14 cellular contexts compared by ENCODE assay signal in the genomic region with DNA sequence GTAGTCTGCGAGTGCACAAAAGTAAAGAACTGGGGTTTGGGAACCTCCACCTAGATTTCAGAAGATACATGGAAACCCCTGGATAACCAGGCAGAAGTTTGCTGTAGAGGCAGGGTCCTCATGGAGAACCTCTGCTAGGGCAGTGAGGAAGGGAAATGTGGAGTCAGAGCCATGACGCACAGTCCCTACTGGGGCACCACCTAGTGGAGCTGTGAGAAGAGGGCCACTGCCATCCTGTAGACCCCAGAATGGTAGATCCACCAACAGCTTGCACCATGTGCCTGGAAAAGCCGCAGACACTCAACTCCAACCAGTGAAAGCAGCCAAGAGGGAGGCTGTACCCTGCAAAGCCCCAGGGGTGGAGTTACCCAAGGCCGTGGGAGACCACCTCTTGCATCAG.
A peak's percentile ranks its signal among the peaks of the same experiment; 100 is the strongest.
DNase-seq lines count a peak whose midpoint lies in the region; ATAC-seq and TF ChIP-seq lines count a peak whose summit lies in the region.
"Had no signal": no experiment of that assay in that cellular context is flagged by ENCODE, and none has a peak within 500 bp of the region (broad histone marks: within the 10 kb centered on the region; RNA-seq: fewer than 3 reads in every experiment).

No MANE protein-coding gene starts in this region.

- no peak overlapping the region for H2AK5ac ChIP-seq in H9 (ENCODE audit: insufficient read length, low read length)

- H3K4me1 ChIP-seq in H9 (ENCODE audit: insufficient read depth, low read length) (no peaks in the 10 kb centered on the region), Loucy (ENCODE audit: insufficient read depth, low read length, poor library complexity, severe bottlenecking) (no peaks in the 10 kb centered on the region), endodermal cell (ENCODE audit: control insufficient read depth, insufficient read depth, low read length) (no peaks in the 10 kb centered on the region)
- H3K4me1 ChIP-seq: Caco-2, HAP-1 had no signal

- no peak overlapping the region for H2BK15ac ChIP-seq in H9 (ENCODE audit: low read depth, low read length)

- DNase-seq in GM12864 (ENCODE audit: low read depth), result no peak
- no peak for DNase-seq in H9
- DNase-seq in endodermal cell, result no peak
- DNase-seq in NCI-H446 treated with DMSO at 0.1 percent for 48 hours (lab: John Stamatoyannopoulos, UW), result no peak
- DNase-seq in activated CD8-positive, alpha-beta T cell treated with anti-CD3 and anti-CD28 coated beads for 36 hours, result no peak
- DNase-seq in omental fat pad (ENCODE audit: low spot score), result no peak
- DNase-seq: Caco-2; CD8-positive, alpha-beta memory T cell; GOT3; KG1 had no signal

- POLR2A ChIA-PET in activated CD8-positive, alpha-beta T cell treated with anti-CD3 and anti-CD28 coated beads for 36 hours (lab: Charles Lee), result no interaction called here

- no peak overlapping the region for H4K5ac ChIP-seq in H9 (ENCODE audit: insufficient read length, low read depth, low read length)

- H3K27ac Mint-ChIP-seq in H9, result no peak overlapping the region
- H3K27ac Mint-ChIP-seq in endodermal cell, result no peak overlapping the region
- no peak overlapping the region for H3K27ac Mint-ChIP-seq in activated CD8-positive, alpha-beta T cell treated with anti-CD3 and anti-CD28 coated beads for 36 hours
- H3K27ac Mint-ChIP-seq: B cell; CD8-positive, alpha-beta memory T cell had no signal

- H3K79me1 ChIP-seq in H9 (ENCODE audit: insufficient read depth, low read depth, low read length, poor library complexity, severe bottlenecking), result no peaks in the 10 kb centered on the region

- no peak overlapping the region for H2BK12ac ChIP-seq in H9 (ENCODE audit: insufficient read length, low read depth, low read length)

- no peaks in the 10 kb centered on the region for H3K9me2 ChIP-seq in Loucy (replicated peaks; ENCODE audit: low read depth, low read length)

- H3K36me3 Mint-ChIP-seq in H9 (ENCODE audit: insufficient read depth in 1 of 3, low read depth in 3 of 3), result peaks cover 30 to 45% (median 35%) of the 10 kb centered on the region in 3 experiments
- H3K36me3 Mint-ChIP-seq in endodermal cell (ENCODE audit: low read depth), result peaks cover 19% of the 10 kb centered on the region
- H3K36me3 Mint-ChIP-seq in activated CD8-positive, alpha-beta T cell treated with anti-CD3 and anti-CD28 coated beads for 36 hours (ENCODE audit: low read depth), result no peaks in the 10 kb centered on the region
- H3K36me3 Mint-ChIP-seq: CD8-positive, alpha-beta memory T cell had no signal

- H3K9ac ChIP-seq in H9 (ENCODE audit: extremely low read depth, insufficient read length, low read length) (no peak overlapping the region), Loucy (ENCODE audit: low read depth, low read length, poor library complexity, severe bottlenecking) (no peak overlapping the region), endodermal cell (ENCODE audit: extremely low read depth, low read length, poor library complexity, severe bottlenecking) (no peak overlapping the region)
- H3K9ac ChIP-seq: BLaER1 treated with 17β-estradiol and CSF1 and Interleukin-3, amounts not matched to agents 10 nM and 100 nM had no signal

- H2BK5ac ChIP-seq in H9 (ENCODE audit: insufficient read length, low read length), result no peak overlapping the region

- TF ChIP-seq CTCF in GM12864 (IDR thresholded peaks at IDR 0.05; ENCODE audit: low read depth, low read length, missing control alignments) (peak; percentile 18), H9 (conservative IDR thresholded peaks at IDR 0.05) (peak; percentile 27; the same call in 1 of the 3 replicates), Loucy (conservative IDR thresholded peaks at IDR 0.05; ENCODE audit: low read length) (peak; percentile 34), endodermal cell (conservative IDR thresholded peaks at IDR 0.05) (peak; percentile 50), omental fat pad (IDR thresholded peaks at IDR 0.05) (no peak)
- no peak for TF ChIP-seq CTCF in activated CD8-positive, alpha-beta T cell treated with anti-CD3 and anti-CD28 coated beads for 36 hours (IDR thresholded peaks at IDR 0.05)

- no peaks in the 10 kb centered on the region for H3K27me3 Mint-ChIP-seq in H9 (ENCODE audit: low read depth)
- no peaks in the 10 kb centered on the region for H3K27me3 Mint-ChIP-seq in endodermal cell (ENCODE audit: insufficient read depth)
- H3K27me3 Mint-ChIP-seq in activated CD8-positive, alpha-beta T cell treated with anti-CD3 and anti-CD28 coated beads for 36 hours, result peaks cover 3% of the 10 kb centered on the region
- H3K27me3 Mint-ChIP-seq: B cell; CD8-positive, alpha-beta memory T cell had no signal

- H3K79me2 ChIP-seq in H9 (ENCODE audit: insufficient read depth, low read length), result no peaks in the 10 kb centered on the region
- H3K79me2 ChIP-seq in Loucy (ENCODE audit: insufficient read depth, low read length), result no peaks in the 10 kb centered on the region

- ATAC-seq in activated CD8-positive, alpha-beta T cell treated with anti-CD3 and anti-CD28 coated beads for 36 hours, result no peak
- ATAC-seq in omental fat pad (ENCODE audit: low FRiP score), result no peak

- H3K23ac ChIP-seq in H9 (ENCODE audit: insufficient read length, low read depth, low read length), result no peak overlapping the region

- H3K9me3 Mint-ChIP-seq in H9, result peaks cover 42 to 43% of the 10 kb centered on the region in 2 experiments
- H3K9me3 Mint-ChIP-seq in endodermal cell, result peaks cover 47% of the 10 kb centered on the region
- peaks cover 16% of the 10 kb centered on the region for H3K9me3 Mint-ChIP-seq in activated CD8-positive, alpha-beta T cell treated with anti-CD3 and anti-CD28 coated beads for 36 hours

- H3F3A ChIP-seq in Loucy (ENCODE audit: low read depth), result no peaks in the 10 kb centered on the region

- H2BK120ac ChIP-seq in H9 (ENCODE audit: low read depth, low read length, poor library complexity, severe bottlenecking), result no peak overlapping the region

- H3K4me1 Mint-ChIP-seq in H9, result no peaks in the 10 kb centered on the region; a peak in 1 of 4 replicates
- no peaks in the 10 kb centered on the region for H3K4me1 Mint-ChIP-seq in endodermal cell
- H3K4me1 Mint-ChIP-seq in activated CD8-positive, alpha-beta T cell treated with anti-CD3 and anti-CD28 coated beads for 36 hours (ENCODE audit: low read depth), result no peaks in the 10 kb centered on the region
- H3K4me1 Mint-ChIP-seq: B cell; CD8-positive, alpha-beta memory T cell had no signal

- H4K20me1 ChIP-seq in H9 (ENCODE audit: control insufficient read depth, insufficient read depth, insufficient read length), result no peaks in the 10 kb centered on the region
- H4K20me1 ChIP-seq in Loucy (ENCODE audit: insufficient read depth, low read length, poor library complexity, severe bottlenecking), result no peaks in the 10 kb centered on the region
- H4K20me1 ChIP-seq: BLaER1 treated with 17β-estradiol and CSF1 and Interleukin-3, amounts not matched to agents 10 nM and 100 nM had no signal

- peaks cover 6% of the 10 kb centered on the region for H3K9me3 ChIP-seq in H9 (ENCODE audit: control insufficient read depth, low read depth, low read length)
- peaks cover 16% of the 10 kb centered on the region; the same call in 1 of the 2 replicates for H3K9me3 ChIP-seq in Loucy (ENCODE audit: insufficient read depth, low read depth, low read length)
- H3K9me3 ChIP-seq in endodermal cell (ENCODE audit: control insufficient read depth, low read length), result peaks cover 38% of the 10 kb centered on the region
- H3K9me3 ChIP-seq: HAP-1 had no signal

- H3K36me3 ChIP-seq in Loucy (ENCODE audit: insufficient read depth, low read length) (no peaks in the 10 kb centered on the region), endodermal cell (ENCODE audit: control insufficient read depth, insufficient read depth, low read length) (no peaks in the 10 kb centered on the region)
- H3K36me3 ChIP-seq: BLaER1 treated with 17β-estradiol and CSF1 and Interleukin-3, amounts not matched to agents 10 nM and 100 nM; HAP-1 had no signal

- CTCF ChIA-PET in activated CD8-positive, alpha-beta T cell treated with anti-CD3 and anti-CD28 coated beads for 36 hours (lab: Charles Lee), result no interaction called here

- H2AFZ ChIP-seq in H9 (ENCODE audit: low read length) (no peak overlapping the region), Loucy (ENCODE audit: low read length) (no peak overlapping the region)

- H2BK20ac ChIP-seq in H9 (ENCODE audit: low read depth, low read length, poor library complexity, severe bottlenecking), result no peak overlapping the region

- intact Hi-C loops in activated CD8-positive, alpha-beta T cell treated with anti-CD3 and anti-CD28 coated beads for 36 hours (cut with micrococcal nuclease), result no loop called here

- H3K27me3 ChIP-seq in H9 (ENCODE audit: insufficient read depth, low read length), result no peaks in the 10 kb centered on the region
- no peaks in the 10 kb centered on the region for H3K27me3 ChIP-seq in Loucy (ENCODE audit: insufficient read depth, low read length, poor library complexity, severe bottlenecking)
- H3K27me3 ChIP-seq in endodermal cell (ENCODE audit: control insufficient read depth, insufficient read depth, low read length, poor library complexity, severe bottlenecking), result no peaks in the 10 kb centered on the region
- H3K27me3 ChIP-seq: BLaER1 treated with 17β-estradiol and CSF1 and Interleukin-3, amounts not matched to agents 10 nM and 100 nM had no signal

- no peak overlapping the region for H3K4me3 ChIP-seq in GM12864 (ENCODE audit: low read depth, low read length)
- H3K4me3 ChIP-seq in Loucy (ENCODE audit: low read length, poor library complexity, severe bottlenecking), result no peak overlapping the region
- H3K4me3 ChIP-seq in endodermal cell (ENCODE audit: low read length), result no peak overlapping the region
- H3K4me3 ChIP-seq: BLaER1 treated with 17β-estradiol and CSF1 and Interleukin-3, amounts not matched to agents 10 nM and 100 nM; HAP-1 had no signal

- no peaks in the 10 kb centered on the region for H3K23me2 ChIP-seq in H9 (ENCODE audit: insufficient read length, low read depth, low read length, poor library complexity, severe bottlenecking)

- no peak overlapping the region for H4K91ac ChIP-seq in H9 (ENCODE audit: insufficient read length, low read depth, low read length)

- no peak overlapping the region for H4K8ac ChIP-seq in H9 (replicated peaks; ENCODE audit: insufficient read length, low read depth, low read length)

- no CpG with 5 or more reads among the region's 4 CpGs for WGBS in H9 (ENCODE audit: extremely low coverage, insufficient read length, low lambda C conversion rate)
- 76 to 77% methylated on average over 3 to 4 of the region's 4 CpGs for WGBS in endodermal cell (ENCODE audit: insufficient coverage in 1 of 2, insufficient read length in 1 of 2), 2 experiments

- H3K4me2 ChIP-seq in H9 (ENCODE audit: insufficient read depth, insufficient read length, low read length) (no peak overlapping the region), Loucy (ENCODE audit: low read depth, low read length, poor library complexity, severe bottlenecking) (no peak overlapping the region)
- H3K4me2 ChIP-seq: BLaER1 treated with 17β-estradiol and CSF1 and Interleukin-3, amounts not matched to agents 10 nM and 100 nM had no signal

- H3K56ac ChIP-seq in H9 (ENCODE audit: insufficient read length, low read depth, low read length), result no peak overlapping the region

- no peak overlapping the region for H3K14ac ChIP-seq in H9 (ENCODE audit: insufficient read depth, low read length)

- no peak overlapping the region for H3K4ac ChIP-seq in H9 (ENCODE audit: low read depth, low read length)

- no peak overlapping the region for H3K18ac ChIP-seq in H9 (ENCODE audit: insufficient read length, low read depth, low read length)

- H3K27ac ChIP-seq in H9 (ENCODE audit: insufficient read length, low read depth, low read length) (no peak overlapping the region), endodermal cell (ENCODE audit: low read depth, low read length) (no peak overlapping the region)
- H3K27ac ChIP-seq: BLaER1 treated with 17β-estradiol and CSF1 and Interleukin-3, amounts not matched to agents 10 nM and 100 nM had no signal

- H3K4me3 Mint-ChIP-seq in H9 (no peak overlapping the region), endodermal cell (no peak overlapping the region)
- no peak overlapping the region for H3K4me3 Mint-ChIP-seq in activated CD8-positive, alpha-beta T cell treated with anti-CD3 and anti-CD28 coated beads for 36 hours
- H3K4me3 Mint-ChIP-seq: B cell; CD8-positive, alpha-beta memory T cell had no signal

- H3T11ph ChIP-seq in H9 (ENCODE audit: low read length), result no peak overlapping the region

Comparison
In these comparisons a context has a peak if more than half of its experiments do, and no peak if none do; other contexts are left out.
1. CTCF ChIP-seq: peak in GM12864 (single experiment), H9 (single experiment), Loucy (single experiment) and endodermal cell (single experiment); none in activated CD8-positive, alpha-beta T cell treated with anti-CD3 and anti-CD28 coated beads for 36 hours (single experiment) and omental fat pad (0 of 3).